In the genomic region with DNA sequence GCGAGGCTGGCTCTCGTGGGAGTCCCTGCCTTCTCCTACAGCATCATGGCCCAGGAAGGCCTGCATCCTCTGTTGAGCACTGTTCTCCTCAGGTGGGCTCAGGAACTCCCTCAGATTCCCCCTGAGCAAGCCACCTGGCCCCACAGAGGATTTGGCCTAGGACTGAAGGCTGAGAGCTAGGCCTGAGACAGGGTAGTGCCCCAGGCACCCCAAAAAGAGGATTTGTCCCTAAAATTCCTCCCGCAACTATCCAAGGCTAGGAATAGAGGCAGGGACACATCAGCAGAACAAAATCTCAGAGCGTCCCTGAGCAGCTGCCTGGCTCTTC, we compare ENCODE assay signal across 1 cellular context.
TF ChIP-seq lines count a peak whose summit lies in the region.

No MANE protein-coding gene starts in this region.

TF ChIP-seq in GM12878, 131 proteins besides CTCF, POLR2A, EP300 and RAD21:
- no peak for TF ChIP-seq MTA3 (IDR thresholded peaks at IDR 0.05; ENCODE audit: borderline replicate concordance, low read length)
- no peak for TF ChIP-seq IRF4 (IDR thresholded peaks at IDR 0.05; ENCODE audit: low read depth, low read length)
- TF ChIP-seq MEF2B (IDR thresholded peaks at IDR 0.05; ENCODE audit: partially characterized antibody, poor library complexity, severe bottlenecking): no peak
- TF ChIP-seq RELB (IDR thresholded peaks at IDR 0.05; ENCODE audit: low read depth): no peak
- no peak for TF ChIP-seq BCLAF1 (IDR thresholded peaks at IDR 0.05)
- no peak for TF ChIP-seq MYB (IDR thresholded peaks at IDR 0.05; ENCODE audit: borderline replicate concordance, low read depth, low read length)
TF ChIP-seq in GM12878: peak in this region for 0.
